16 cellular contexts compared by ENCODE assay signal in genomic region chr7:148356303-148356702, GRCh38.
DNase-seq lines count a peak whose midpoint lies in the region; ATAC-seq and TF ChIP-seq lines count a peak whose summit lies in the region.
"Had no signal": no experiment of that assay in that cellular context is flagged by ENCODE, and none has a peak within 500 bp of the region (broad histone marks: within the 10 kb centered on the region; RNA-seq: fewer than 3 reads in every experiment).

No MANE protein-coding gene starts in this region.

- no peak overlapping the region for H3K4me3 ChIP-seq in SK-N-SH (ENCODE audit: low read depth in 2 of 2, low read length in 1 of 2)
- H3K4me3 ChIP-seq in left ventricle myocardium inferior = no peak overlapping the region
- no peak overlapping the region for H3K4me3 ChIP-seq in thyroid gland (replicated peaks in 1 of 3)
- H3K4me3 ChIP-seq: K562, Peyer's patch had no signal

- TF ChIP-seq EP300 in SK-N-SH (IDR thresholded peaks at IDR 0.05; ENCODE audit: borderline replicate concordance in 1 of 2, low read depth in 1 of 2, low read length in 1 of 2) = no peak

- H3K27me3 Mint-ChIP-seq in Calu3 (ENCODE audit: unreplicated experiment) = peaks cover 45% of the 10 kb centered on the region

- ATAC-seq in SK-N-SH treated with all-trans-retinoic acid at 6 μM for 48 hours (peak; percentile 83), omental fat pad (ENCODE audit: low FRiP score) (peak; percentile 57), HG03342 (IDR thresholded peaks at IDR 0.05; ENCODE audit: unreplicated experiment) (no peak)
- ATAC-seq: K562 had no signal

- H3F3A ChIP-seq in SK-N-SH (replicated peaks; ENCODE audit: insufficient read depth) = no peaks in the 10 kb centered on the region

- no peak overlapping the region for H2AFZ ChIP-seq in SK-N-SH (ENCODE audit: low read depth)

- H4K20me1 ChIP-seq in SK-N-SH (ENCODE audit: insufficient read depth) = no peaks in the 10 kb centered on the region

- H3K27me3 ChIP-seq in SK-N-SH (ENCODE audit: insufficient read depth) (no peaks in the 10 kb centered on the region), left ventricle myocardium inferior (ENCODE audit: low read depth) (peaks cover 5% of the 10 kb centered on the region), thyroid gland (no peaks in the 10 kb centered on the region)
- H3K27me3 ChIP-seq: Peyer's patch had no signal

- H3K4me1 Mint-ChIP-seq in Calu3 (ENCODE audit: low read depth, unreplicated experiment) = no peaks in the 10 kb centered on the region

- H3K9me2 ChIP-seq in SK-N-SH = no peaks in the 10 kb centered on the region

- TF ChIP-seq RAD21 in SK-N-SH (IDR thresholded peaks at IDR 0.05; ENCODE audit: low read length) = no peak

- no peaks in the 10 kb centered on the region for H3K9me3 ChIP-seq in SK-N-SH
- no peaks in the 10 kb centered on the region for H3K9me3 ChIP-seq in left ventricle myocardium inferior (replicated peaks)
- H3K9me3 ChIP-seq in thyroid gland = no peaks in the 10 kb centered on the region
- H3K9me3 ChIP-seq: Peyer's patch had no signal

- TF ChIP-seq POLR2A in thyroid gland (IDR thresholded peaks at IDR 0.05) = no peak

- DNase-seq in SK-N-SH (no peak), left ventricle myocardium inferior (peak; percentile 63), omental fat pad (ENCODE audit: low spot score) (no peak), thyroid gland (peak; percentile 51 to 56), middle frontal gyrus (ENCODE audit: extremely low spot score, low spot score) (no peak), Calu3 (no peak)
- DNase-seq: 8988T, COR-L47, NCI-H1092 treated with DMSO at 0.1 percent for 48 hours, NCI-H187 treated with DMSO at 0.1 percent for 48 hours, NCI-H446, Peyer's patch had no signal

- no peak for TF ChIP-seq CTCF in SK-N-SH (IDR thresholded peaks at IDR 0.05)
- TF ChIP-seq CTCF in left ventricle myocardium inferior (IDR thresholded peaks at IDR 0.05; ENCODE audit: borderline replicate concordance) = no peak
- no peak for TF ChIP-seq CTCF in omental fat pad (IDR thresholded peaks at IDR 0.05)
- TF ChIP-seq CTCF in thyroid gland (IDR thresholded peaks at IDR 0.05) = no peak
- no peak for TF ChIP-seq CTCF in Calu3 (IDR thresholded peaks at IDR 0.05; ENCODE audit: unreplicated experiment)

- H3K27ac ChIP-seq in SK-N-SH (ENCODE audit: low read depth in 2 of 2, low read length in 1 of 2) (no peak overlapping the region), left ventricle myocardium inferior (replicated peaks) (no peak overlapping the region), thyroid gland (no peak overlapping the region)
- H3K27ac ChIP-seq: HL-60, Peyer's patch had no signal

- H3K4me2 ChIP-seq in SK-N-SH = no peak overlapping the region

- H3K4me3 Mint-ChIP-seq in Calu3 (ENCODE audit: low read depth, unreplicated experiment) = no peak overlapping the region

- no peak overlapping the region for H3K9ac ChIP-seq in SK-N-SH

- intact Hi-C loops in left ventricle myocardium inferior (cut with micrococcal nuclease) (no loop called here), thyroid gland (cut with DNase I) (no loop called here), Calu3 (cut with micrococcal nuclease; ENCODE audit: unreplicated experiment) (no loop called here)

- H3K9me3 Mint-ChIP-seq in Calu3 (ENCODE audit: low read depth, unreplicated experiment) = no peaks in the 10 kb centered on the region

- CTCF ChIA-PET in SK-N-SH (lab: Yijun Ruan, JAX) = interaction anchor here (1.2 kb wide), 1 partner anchor 28 kb away, joined by 3 read pairs; no protein-coding TSS in a partner anchor
- CTCF ChIA-PET in Calu3 (lab: Charles Lee) = no interaction called here

- H3K36me3 ChIP-seq in SK-N-SH (replicated peaks in 1 of 2; ENCODE audit: control insufficient read depth in 1 of 2, insufficient read depth in 2 of 2, low read length in 1 of 2) (no peaks in the 10 kb centered on the region), left ventricle myocardium inferior (no peaks in the 10 kb centered on the region), thyroid gland (no peaks in the 10 kb centered on the region)
- H3K36me3 ChIP-seq: Peyer's patch had no signal

- H3K27ac Mint-ChIP-seq in Calu3 (ENCODE audit: unreplicated experiment) = no peak overlapping the region

- H3K36me3 Mint-ChIP-seq in Calu3 (ENCODE audit: insufficient read depth, unreplicated experiment) = no peaks in the 10 kb centered on the region

- H3K79me2 ChIP-seq in SK-N-SH (ENCODE audit: insufficient read depth) = no peaks in the 10 kb centered on the region

- WGBS in SK-N-SH (ENCODE audit: low lambda C conversion rate) = 75% methylated on average over 5 of the region's 5 CpGs
- WGBS in thyroid gland, 2 donors = 9% methylated on average over 5 of the region's 5 CpGs

- no TSS peak for BruUV-seq in Calu3 (replicated peaks; lab: Mats Ljungman, UMichigan)

- H3K4me1 ChIP-seq in SK-N-SH (ENCODE audit: control insufficient read depth in 1 of 2, insufficient read depth in 2 of 2, low read depth in 1 of 2, low read length in 1 of 2) (no peaks in the 10 kb centered on the region), left ventricle myocardium inferior (no peaks in the 10 kb centered on the region), thyroid gland (no peaks in the 10 kb centered on the region)
- H3K4me1 ChIP-seq: Peyer's patch had no signal

- POLR2A ChIA-PET in SK-N-SH (lab: Yijun Ruan, JAX) = no interaction called here

TF ChIP-seq in SK-N-SH treated with all-trans-retinoic acid at 6 μM for 48 hours, 23 proteins besides CTCF, POLR2A, EP300 and RAD21 (continues in another document):
- TF ChIP-seq ZC3H10 (CRISPR knock-in tag; IDR thresholded peaks at IDR 0.05) (peak; percentile 45; the same call in 1 of the 2 replicates), PATZ1 (CRISPR knock-in tag; IDR thresholded peaks at IDR 0.05; ENCODE audit: borderline replicate concordance) (no peak), TCF4 (CRISPR knock-in tag; IDR thresholded peaks at IDR 0.05; ENCODE audit: borderline replicate concordance) (no peak)

TF ChIP-seq in SK-N-SH, 30 proteins besides CTCF, POLR2A, EP300 and RAD21:
- no peak for TF ChIP-seq PBX3 (IDR thresholded peaks at IDR 0.05)
- no peak for TF ChIP-seq RXRA (IDR thresholded peaks at IDR 0.05; ENCODE audit: borderline replicate concordance, low read depth)
- TF ChIP-seq GATA2 (CRISPR knock-in tag; IDR thresholded peaks at IDR 0.05) = no peak
- TF ChIP-seq ELF1 (IDR thresholded peaks at IDR 0.05) = no peak
- no peak for TF ChIP-seq GABPA (IDR thresholded peaks at IDR 0.05; ENCODE audit: low read depth)
- TF ChIP-seq MEF2A (IDR thresholded peaks at IDR 0.05; ENCODE audit: borderline replicate concordance, low read depth) = no peak

Comparison
In these comparisons a context has a peak if more than half of its experiments do, and no peak if none do; other contexts are left out.
1. DNase-seq: peak in left ventricle myocardium inferior (single experiment) and thyroid gland (2 of 2); none in SK-N-SH (single experiment), omental fat pad (single experiment), middle frontal gyrus (single experiment) and Calu3 (single experiment).